Comparison of ENCODE assay signal across 23 cellular contexts in the genomic region with DNA sequence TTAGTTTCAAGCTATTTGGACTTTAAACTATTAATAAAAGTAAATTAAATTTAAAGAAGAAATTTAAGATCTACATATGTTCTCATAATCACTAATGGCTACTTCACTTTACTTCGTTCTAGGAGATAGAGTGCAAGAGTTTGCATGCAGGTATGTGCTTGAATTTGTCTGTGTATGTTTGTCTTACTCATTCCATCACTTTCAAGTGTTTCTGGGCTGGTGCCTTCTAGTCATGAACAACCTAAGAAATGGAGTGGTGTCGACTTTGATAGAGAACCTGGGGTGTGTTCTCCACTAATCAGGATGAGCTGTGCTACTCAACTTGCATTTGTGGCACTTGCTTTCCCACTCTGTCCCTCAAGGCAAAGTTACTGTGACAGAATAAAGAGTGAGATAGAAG.
A peak's percentile ranks its signal among the peaks of the same experiment; 100 is the strongest.
DNase-seq lines count a peak whose midpoint lies in the region; ATAC-seq and TF ChIP-seq lines count a peak whose summit lies in the region.
"Had no signal": no experiment of that assay in that cellular context is flagged by ENCODE, and none has a peak within 500 bp of the region (broad histone marks: within the 10 kb centered on the region; RNA-seq: fewer than 3 reads in every experiment).

No MANE protein-coding gene starts in this region.

- H3K4me3 Mint-ChIP-seq in naive thymus-derived CD4-positive, alpha-beta T cell, result no peak overlapping the region
- H3K4me3 Mint-ChIP-seq: activated CD8-positive, alpha-beta T cell treated with anti-CD3 and anti-CD28 coated beads for 36 hours; central memory CD8-positive, alpha-beta T cell; immature natural killer cell; naive B cell; T-cell had no signal

- no peaks in the 10 kb centered on the region for H3K27me3 Mint-ChIP-seq in naive thymus-derived CD4-positive, alpha-beta T cell
- H3K27me3 Mint-ChIP-seq: activated CD8-positive, alpha-beta T cell treated with anti-CD3 and anti-CD28 coated beads for 36 hours; central memory CD8-positive, alpha-beta T cell; naive B cell; T-cell had no signal

- peaks cover 0 to 8% (median 0%) of the 10 kb centered on the region in 11 donors for H3K9me3 Mint-ChIP-seq in naive thymus-derived CD4-positive, alpha-beta T cell

- no peaks in the 10 kb centered on the region for H3K4me1 ChIP-seq in naive thymus-derived CD4-positive, alpha-beta T cell (ENCODE audit: control insufficient read depth in 2 of 2, insufficient read depth in 2 of 2, low read length in 2 of 2)
- H3K4me1 ChIP-seq: adrenal gland, lower lobe of right lung, prostate gland had no signal

- H3K27ac Mint-ChIP-seq in naive thymus-derived CD4-positive, alpha-beta T cell, result no peak overlapping the region
- H3K27ac Mint-ChIP-seq: activated CD8-positive, alpha-beta T cell treated with anti-CD3 and anti-CD28 coated beads for 36 hours; immature natural killer cell; naive B cell; T-cell had no signal

- H3K27me3 ChIP-seq in naive thymus-derived CD4-positive, alpha-beta T cell (ENCODE audit: control insufficient read depth in 2 of 2, insufficient read depth in 2 of 2, low read length in 2 of 2), result no peaks in the 10 kb centered on the region
- H3K27me3 ChIP-seq: adrenal gland had no signal

- no peak overlapping the region for H3K27ac ChIP-seq in naive thymus-derived CD4-positive, alpha-beta T cell (ENCODE audit: low read depth, low read length)
- H3K27ac ChIP-seq: adrenal gland, lower lobe of right lung, prostate gland, VCaP had no signal

- ATAC-seq in GM18517 (IDR thresholded peaks at IDR 0.05; ENCODE audit: unreplicated experiment) (peak; percentile 46), GM21367 (IDR thresholded peaks at IDR 0.05; ENCODE audit: unreplicated experiment) (peak; percentile 43), HG02884 (IDR thresholded peaks at IDR 0.05; ENCODE audit: unreplicated experiment) (peak; percentile 52), HG03520 (IDR thresholded peaks at IDR 0.05; ENCODE audit: unreplicated experiment) (peak; percentile 51), GM21515 (IDR thresholded peaks at IDR 0.05; ENCODE audit: unreplicated experiment) (no peak)
- ATAC-seq in naive thymus-derived CD4-positive, alpha-beta T cell, result no peak
- ATAC-seq: activated CD8-positive, alpha-beta T cell treated with anti-CD3 and anti-CD28 coated beads for 36 hours; lower lobe of right lung; T-cell had no signal

- CTCF ChIA-PET in naive thymus-derived CD4-positive, alpha-beta T cell (lab: Charles Lee), result no interaction called here

- H3K36me3 ChIP-seq in naive thymus-derived CD4-positive, alpha-beta T cell (ENCODE audit: control insufficient read depth in 2 of 3, insufficient read depth in 3 of 3, low read length in 3 of 3), result no peaks in the 10 kb centered on the region
- H3K36me3 ChIP-seq: adrenal gland, lower lobe of right lung, prostate gland had no signal

- TF ChIP-seq CTCF in GM20000 (IDR thresholded peaks at IDR 0.05; ENCODE audit: extremely low read depth, missing control alignments), result no peak

- H3K4me1 Mint-ChIP-seq in naive thymus-derived CD4-positive, alpha-beta T cell, result no peaks in the 10 kb centered on the region
- H3K4me1 Mint-ChIP-seq: central memory CD8-positive, alpha-beta T cell; immature natural killer cell; naive B cell; T-cell had no signal

- intact Hi-C loops in naive thymus-derived CD4-positive, alpha-beta T cell (cut with micrococcal nuclease), result no loop called here

- POLR2A ChIA-PET in naive thymus-derived CD4-positive, alpha-beta T cell (lab: Charles Lee), result no interaction called here

- DNase-seq in SKM-1 treated with dmso at 0.1 percent for 144 hours (lab: John Stamatoyannopoulos, UW; ENCODE audit: unreplicated experiment) (no peak), GM20000 (ENCODE audit: low spot score) (no peak)
- DNase-seq in naive thymus-derived CD4-positive, alpha-beta T cell, result no peak
- DNase-seq: activated CD8-positive, alpha-beta T cell treated with anti-CD3 and anti-CD28 coated beads for 36 hours; adrenal gland; effector CD8-positive, alpha-beta T cell; head of caudate nucleus; immature natural killer cell; KG1; lower lobe of right lung; naive B cell; NCI-H1105; NCI-H2171 treated with DMSO at 0.1 percent for 48 hours; T-cell had no signal

- no peak overlapping the region for H3K4me3 ChIP-seq in naive thymus-derived CD4-positive, alpha-beta T cell (ENCODE audit: low read length)
- H3K4me3 ChIP-seq: adrenal gland, lower lobe of right lung, prostate gland, smooth muscle cell had no signal

- no peaks in the 10 kb centered on the region for H3K9me3 ChIP-seq in naive thymus-derived CD4-positive, alpha-beta T cell (ENCODE audit: control insufficient read depth in 2 of 3, low read length in 3 of 3)
- H3K9me3 ChIP-seq: adrenal gland, lower lobe of right lung, prostate gland had no signal

- H3K36me3 Mint-ChIP-seq in naive thymus-derived CD4-positive, alpha-beta T cell, result no peaks in the 10 kb centered on the region
- H3K36me3 Mint-ChIP-seq: naive B cell, T-cell had no signal

Comparison
In these comparisons a context has a peak if more than half of its experiments do, and no peak if none do; other contexts are left out.
1. ATAC-seq: peak in GM18517 (single experiment), GM21367 (single experiment), HG02884 (single experiment) and HG03520 (single experiment); none in GM21515 (single experiment) and naive thymus-derived CD4-positive, alpha-beta T cell (single experiment).